Comparison of ENCODE assay signal across 21 cellular contexts in the genomic region with DNA sequence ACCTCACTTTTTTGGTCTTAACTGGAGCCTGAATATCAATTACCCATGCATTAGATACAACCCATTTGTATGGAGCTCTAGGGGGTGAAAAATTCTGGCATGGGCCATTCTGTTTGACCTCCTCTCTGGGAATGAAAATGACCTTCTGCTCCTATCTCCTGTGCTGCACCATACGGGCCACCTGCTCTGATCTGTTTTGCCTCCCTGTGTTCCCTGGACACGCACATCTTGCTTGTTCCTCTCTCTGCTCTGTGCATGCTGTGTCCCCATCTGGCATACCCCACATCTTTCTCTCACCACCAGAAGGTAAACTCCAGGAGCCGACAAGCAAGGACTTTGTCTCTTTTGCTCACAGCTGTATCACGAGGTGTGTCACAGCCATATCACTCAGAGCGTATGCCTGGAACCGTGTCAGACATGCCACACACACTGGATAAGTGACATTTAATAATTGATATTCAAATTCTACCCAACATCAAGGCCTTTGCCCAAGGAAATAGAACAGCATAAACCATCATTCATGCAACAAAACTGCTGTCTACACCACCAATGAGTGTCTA.
A peak's percentile ranks its signal among the peaks of the same experiment; 100 is the strongest.
DNase-seq lines count a peak whose midpoint lies in the region; TF ChIP-seq lines count a peak whose summit lies in the region.
"Had no signal": no experiment of that assay in that cellular context is flagged by ENCODE, and none has a peak within 500 bp of the region (broad histone marks: within the 10 kb centered on the region; RNA-seq: fewer than 3 reads in every experiment).

No MANE protein-coding gene starts in this region.

- no peak overlapping the region for H3K4me2 ChIP-seq in mesenchymal stem cell (ENCODE audit: low read length, poor library complexity, severe bottlenecking)

- no peak overlapping the region for H3K14ac ChIP-seq in mesenchymal stem cell (ENCODE audit: low read length in 2 of 2)

- peak overlapping the region; percentile 29 for H4K8ac ChIP-seq in mesenchymal stem cell (ENCODE audit: low read length)

- H3K18ac ChIP-seq in mesenchymal stem cell (ENCODE audit: low read depth in 1 of 2, low read length in 2 of 2): peak overlapping the region; percentile 30 to 73

- no peak overlapping the region for H3K9ac ChIP-seq in mesenchymal stem cell (ENCODE audit: low read length)

- peaks cover 3% of the 10 kb centered on the region for H3K4me1 ChIP-seq in mesenchymal stem cell (ENCODE audit: control insufficient read depth, insufficient read depth, low read depth, low read length)
- H3K4me1 ChIP-seq in esophagus muscularis mucosa: peaks cover 0 to 6% (median 0%) of the 10 kb centered on the region in 4 donors
- H3K4me1 ChIP-seq in uterus: no peaks in the 10 kb centered on the region
- no peaks in the 10 kb centered on the region for H3K4me1 ChIP-seq in left ventricle myocardium inferior

- TF ChIP-seq EP300 in esophagus muscularis mucosa (IDR thresholded peaks at IDR 0.05): no peak

- H2AFZ ChIP-seq in mesenchymal stem cell (ENCODE audit: low read depth, low read length): no peak overlapping the region

- peak overlapping the region in 1 of 2 experiments; percentile 19 for H3K4ac ChIP-seq in mesenchymal stem cell (ENCODE audit: low read depth in 1 of 2, low read length in 2 of 2)

- DNase-seq in NCI-H1694 (lab: John Stamatoyannopoulos, UW): peak; percentile 43
- DNase-seq in cerebellar cortex (ENCODE audit: low spot score): peak; percentile 85
- no peak for DNase-seq in mesenchymal stem cell
- DNase-seq in esophagus muscularis mucosa (ENCODE audit: extremely low spot score): no peak
- DNase-seq in activated CD4-positive, alpha-beta T cell treated with anti-CD3 and anti-CD28 coated beads for 48 hours: no peak
- no peak for DNase-seq in uterus
- no peak for DNase-seq in left ventricle myocardium inferior
- DNase-seq: CD4-positive, CD25-positive, alpha-beta regulatory T cell; COR-L47; DMS153; GOT3; MG63; NCI-H1417; NCI-H187 treated with DMSO at 0.1 percent for 48 hours; NCI-H2107; NCI-H2227 treated with DMSO at 0.1 percent for 48 hours; NCI-H510A; NCI-H82; OCI-M1 had no signal

- H2BK12ac ChIP-seq in mesenchymal stem cell (ENCODE audit: low read length in 2 of 2): peak overlapping the region; percentile 71 to 88

- H2BK5ac ChIP-seq in mesenchymal stem cell (ENCODE audit: low read depth, low read length, poor library complexity, severe bottlenecking): no peak overlapping the region

- TF ChIP-seq CTCF in esophagus muscularis mucosa (IDR thresholded peaks at IDR 0.05) (no peak), uterus (IDR thresholded peaks at IDR 0.05) (no peak), left ventricle myocardium inferior (IDR thresholded peaks at IDR 0.05; ENCODE audit: borderline replicate concordance) (no peak)

- H3K27me3 ChIP-seq in mesenchymal stem cell (ENCODE audit: control insufficient read depth in 1 of 2, insufficient read depth in 1 of 2, low read length in 2 of 2) (no peaks in the 10 kb centered on the region), esophagus muscularis mucosa (no peaks in the 10 kb centered on the region), uterus (no peaks in the 10 kb centered on the region), left ventricle myocardium inferior (ENCODE audit: low read depth) (no peaks in the 10 kb centered on the region)
- H3K27me3 ChIP-seq: MG63, SJSA1 had no signal

- H3K27ac ChIP-seq in mesenchymal stem cell (ENCODE audit: low read length, poor library complexity, severe bottlenecking) (no peak overlapping the region), esophagus muscularis mucosa (replicated peaks in 1 of 4) (no peak overlapping the region), uterus (peak overlapping the region in 1 of 2 donors; percentile 2), left ventricle myocardium inferior (replicated peaks) (no peak overlapping the region)

- no peaks in the 10 kb centered on the region for H3K79me1 ChIP-seq in mesenchymal stem cell (replicated peaks; ENCODE audit: low read length, poor library complexity, severe bottlenecking)

- no peak overlapping the region for H3K23ac ChIP-seq in mesenchymal stem cell (ENCODE audit: low read length in 2 of 2)

- no peak overlapping the region for H2AK5ac ChIP-seq in mesenchymal stem cell (ENCODE audit: low read length, severe bottlenecking)

- TF ChIP-seq POLR2A in esophagus muscularis mucosa (IDR thresholded peaks at IDR 0.05; ENCODE audit: low read depth): no peak
- no peak for TF ChIP-seq POLR2A in uterus (IDR thresholded peaks at IDR 0.05)

- H3K36me3 ChIP-seq in mesenchymal stem cell (ENCODE audit: control insufficient read depth in 1 of 2, insufficient read depth in 2 of 2, low read depth in 1 of 2, low read length in 2 of 2) (no peaks in the 10 kb centered on the region), esophagus muscularis mucosa (no peaks in the 10 kb centered on the region), uterus (no peaks in the 10 kb centered on the region), left ventricle myocardium inferior (no peaks in the 10 kb centered on the region)
- H3K36me3 ChIP-seq: MG63, SJSA1 had no signal

- intact Hi-C loops in esophagus muscularis mucosa (cut with DNase I): no loop called here
- intact Hi-C loops in uterus (cut with DNase I; ENCODE audit: low total_unique reads): no loop called here
- intact Hi-C loops in left ventricle myocardium inferior (cut with micrococcal nuclease): no loop called here

- no peak overlapping the region for H3K4me3 ChIP-seq in mesenchymal stem cell (ENCODE audit: insufficient read depth in 1 of 2, low read depth in 1 of 2, low read length in 2 of 2)
- H3K4me3 ChIP-seq in esophagus muscularis mucosa: no peak overlapping the region
- no peak overlapping the region for H3K4me3 ChIP-seq in uterus
- H3K4me3 ChIP-seq in left ventricle myocardium inferior: no peak overlapping the region
- H3K4me3 ChIP-seq: K562, MG63, SJSA1 had no signal

- no peaks in the 10 kb centered on the region for H3K9me3 ChIP-seq in mesenchymal stem cell (ENCODE audit: control insufficient read depth, low read length)
- no peaks in the 10 kb centered on the region for H3K9me3 ChIP-seq in esophagus muscularis mucosa
- H3K9me3 ChIP-seq in uterus: no peaks in the 10 kb centered on the region
- no peaks in the 10 kb centered on the region for H3K9me3 ChIP-seq in left ventricle myocardium inferior (replicated peaks)
- H3K9me3 ChIP-seq: MG63, SJSA1 had no signal

- WGBS in mesenchymal stem cell: 92% methylated on average over 6 of the region's 6 CpGs
- 96% methylated on average over 6 of the region's 6 CpGs for WGBS in esophagus muscularis mucosa

- no peak overlapping the region for H2BK15ac ChIP-seq in mesenchymal stem cell (ENCODE audit: low read depth, poor library complexity, severe bottlenecking)

- H2BK120ac ChIP-seq in mesenchymal stem cell (ENCODE audit: low read depth, low read length): peak overlapping the region; percentile 23

- H4K91ac ChIP-seq in mesenchymal stem cell (ENCODE audit: low read length): peak overlapping the region; percentile 22

Comparison
In these comparisons a context has a peak if more than half of its experiments do, and no peak if none do; other contexts are left out.
1. DNase-seq: peak in NCI-H1694 (single experiment) and cerebellar cortex (single experiment); none in mesenchymal stem cell (single experiment), esophagus muscularis mucosa (single experiment), activated CD4-positive, alpha-beta T cell treated with anti-CD3 and anti-CD28 coated beads for 48 hours (single experiment), uterus (0 of 2) and left ventricle myocardium inferior (single experiment).